Comparison of ENCODE assay signal across 1 cellular context in genomic region chr12:53224897-53225634, GRCh38.
TF ChIP-seq lines count a peak whose summit lies in the region.

No MANE protein-coding gene starts in this region.

TF ChIP-seq in HCT116, 20 proteins besides CTCF, POLR2A, EP300 and RAD21:
- TF ChIP-seq ELF1 (IDR thresholded peaks at IDR 0.05; ENCODE audit: borderline replicate concordance, low read depth) (no peak), EGR1 (IDR thresholded peaks at IDR 0.05; ENCODE audit: low read depth) (no peak), MAX (IDR thresholded peaks at IDR 0.05) (no peak), SP1 (IDR thresholded peaks at IDR 0.05; ENCODE audit: low read depth) (no peak), CBX3 (IDR thresholded peaks at IDR 0.05; ENCODE audit: low read depth) (no peak), YY1 (IDR thresholded peaks at IDR 0.05; ENCODE audit: extremely low read depth, insufficient replicate concordance, low read depth, low read length) (no peak), TCF7L2 (IDR thresholded peaks at IDR 0.05; ENCODE audit: borderline replicate concordance, extremely low read depth, insufficient read depth, insufficient read length) (no peak), ZFX (IDR thresholded peaks at IDR 0.05) (no peak), ATF3 (IDR thresholded peaks at IDR 0.05) (no peak), ZBTB33 (IDR thresholded peaks at IDR 0.05; ENCODE audit: extremely low read depth, insufficient replicate concordance, low read length) (no peak), FOSL1 (IDR thresholded peaks at IDR 0.05; ENCODE audit: low read depth) (no peak), JUND (IDR thresholded peaks at IDR 0.05) (no peak)
